In genomic region chr12:6323995-6324711, GRCh38 we compare ENCODE assay signal across 8 cellular contexts. TPM values are rescaled to one million over a fixed set of nuclear protein-coding genes. Genes with fewer than 3 reads are reported as not detected.
DNase-seq lines count a peak whose midpoint lies in the region; ATAC-seq, FAIRE-seq and TF ChIP-seq lines count a peak whose summit lies in the region.

No MANE protein-coding gene starts in this region.

- peak overlapping the region; percentile 40 for H2BK120ac ChIP-seq in trophoblast cell (ENCODE audit: insufficient read depth, low read length, poor library complexity)

- peak overlapping the region; percentile 62 for H2BK12ac ChIP-seq in trophoblast cell (ENCODE audit: low read length)

- H2AFZ ChIP-seq in trophoblast cell (ENCODE audit: insufficient read depth, low read length, poor library complexity) = peak overlapping the region; percentile 32

- no peaks in the 10 kb centered on the region for H4K20me1 ChIP-seq in DOHH2 (ENCODE audit: control insufficient read depth, insufficient read depth, low read depth, low read length)

- WGBS in trophoblast cell (ENCODE audit: extremely low coverage, insufficient coverage, insufficient read length) = no CpG with 5 or more reads among the region's 19 CpGs

- no peak for TF ChIP-seq CTCF in DOHH2 (IDR thresholded peaks at IDR 0.05; ENCODE audit: low read depth, low read length, poor library complexity, severe bottlenecking)
- TF ChIP-seq CTCF in D721Med (IDR thresholded peaks at IDR 0.05; ENCODE audit: insufficient read depth, missing control alignments) = no peak

- H2BK5ac ChIP-seq in trophoblast cell (ENCODE audit: low read depth, low read length, poor library complexity) = peak overlapping the region; percentile 54

- H3K4me2 ChIP-seq in DOHH2 (ENCODE audit: low read length) (peak overlapping the region; percentile 71), trophoblast cell (ENCODE audit: low read length) (peak overlapping the region; percentile 23)

- no peaks in the 10 kb centered on the region for H3F3A ChIP-seq in DOHH2 (ENCODE audit: control insufficient read depth, insufficient read depth)

- peaks cover 8% of the 10 kb centered on the region; the same call in 1 of the 2 replicates for H3K27me3 ChIP-seq in DOHH2 (ENCODE audit: control insufficient read depth, low read length)
- H3K27me3 ChIP-seq in SJCRH30 = no peaks in the 10 kb centered on the region; the same call in 1 of the 2 replicates
- H3K27me3 ChIP-seq in trophoblast cell (ENCODE audit: insufficient read depth, low read length) = no peaks in the 10 kb centered on the region

- H3K9me3 Mint-ChIP-seq in stimulated activated naive B cell treated with anti-CD40 and anti-IgM and Interleukin-4, amounts not matched to agents 10 μg/mL and 1 μg/mL and 100 μg/mL, for 72 hours = no peaks in the 10 kb centered on the region

- H3K36me3 ChIP-seq in DOHH2 (ENCODE audit: control insufficient read depth, low read length) (peaks cover 14% of the 10 kb centered on the region; the same call in 1 of the 2 replicates), SJCRH30 (no peaks in the 10 kb centered on the region; the same call in 1 of the 2 replicates), trophoblast cell (ENCODE audit: control insufficient read depth in 1 of 2, insufficient read depth in 2 of 2, low read length in 2 of 2) (peaks cover 17 to 24% of the 10 kb centered on the region in 2 experiments)

- no peak overlapping the region for H3K27ac Mint-ChIP-seq in stimulated activated naive B cell treated with anti-CD40 and anti-IgM and Interleukin-4, amounts not matched to agents 10 μg/mL and 1 μg/mL and 100 μg/mL, for 72 hours

- H3K4me1 ChIP-seq in DOHH2 (ENCODE audit: control insufficient read depth, low read length) = peaks cover 28% of the 10 kb centered on the region
- peaks cover 5% of the 10 kb centered on the region for H3K4me1 ChIP-seq in SJCRH30
- H3K4me1 ChIP-seq in trophoblast cell (ENCODE audit: control insufficient read depth in 1 of 2, insufficient read depth in 2 of 2, low read length in 2 of 2) = peaks cover 14 to 16% of the 10 kb centered on the region in 2 experiments

- no peak overlapping the region for H3K4ac ChIP-seq in trophoblast cell (ENCODE audit: low read depth, low read length)

- no peak for ATAC-seq in stimulated activated naive B cell treated with anti-CD40 and anti-IgM and Interleukin-4, amounts not matched to agents 10 μg/mL and 1 μg/mL and 100 μg/mL, for 72 hours (replicated peaks)

- peak overlapping the region; percentile 80 for H4K91ac ChIP-seq in trophoblast cell (ENCODE audit: low read depth, low read length)

- H2AK5ac ChIP-seq in trophoblast cell (ENCODE audit: low read length) = peak overlapping the region; percentile 49

- peak overlapping the region; percentile 69 for H3K14ac ChIP-seq in trophoblast cell (ENCODE audit: low read length)

- H3K79me2 ChIP-seq in DOHH2 (ENCODE audit: control insufficient read depth, low read length) = no peaks in the 10 kb centered on the region
- peaks cover 3% of the 10 kb centered on the region for H3K79me2 ChIP-seq in trophoblast cell (ENCODE audit: control insufficient read depth, insufficient read depth, low read length, poor library complexity)

- peak overlapping the region; percentile 3 for H3K9ac ChIP-seq in trophoblast cell (ENCODE audit: low read length)

- H3K23ac ChIP-seq in trophoblast cell (ENCODE audit: low read length) = no peak overlapping the region

- H4K12ac ChIP-seq in trophoblast cell (ENCODE audit: low read depth, low read length) = no peak overlapping the region

- peaks cover 0 to 1% of the 10 kb centered on the region in 2 donors for H3K36me3 Mint-ChIP-seq in stimulated activated naive B cell treated with anti-CD40 and anti-IgM and Interleukin-4, amounts not matched to agents 10 μg/mL and 1 μg/mL and 100 μg/mL, for 72 hours

- H3K27me3 Mint-ChIP-seq in stimulated activated naive B cell treated with anti-CD40 and anti-IgM and Interleukin-4, amounts not matched to agents 10 μg/mL and 1 μg/mL and 100 μg/mL, for 72 hours = peaks cover 74 to 81% of the 10 kb centered on the region in 2 donors

- FAIRE-seq in D721Med (lab: Jason Lieb, UNC) = no peak

- H3K9me3 ChIP-seq in DOHH2 (ENCODE audit: control insufficient read depth, insufficient read depth, low read length) = no peaks in the 10 kb centered on the region
- no peaks in the 10 kb centered on the region for H3K9me3 ChIP-seq in SJCRH30 (replicated peaks)
- H3K9me3 ChIP-seq in trophoblast cell (ENCODE audit: insufficient read depth, low read depth, low read length) = peaks cover 3% of the 10 kb centered on the region

- DNase-seq in SJCRH30 (no peak), epithelial cell of prostate (ENCODE audit: low read depth, low spot score) (no peak), trophoblast cell (no peak), D721Med (ENCODE audit: insufficient read length, low spot score) (no peak), germinal center (ENCODE audit: low spot score) (no peak), A172 (ENCODE audit: low spot score) (no peak)
- no peak for DNase-seq in stimulated activated naive B cell treated with anti-CD40 and anti-IgM and Interleukin-4, amounts not matched to agents 10 μg/mL and 1 μg/mL and 100 μg/mL, for 72 hours

- no peak overlapping the region for H3K4me3 Mint-ChIP-seq in stimulated activated naive B cell treated with anti-CD40 and anti-IgM and Interleukin-4, amounts not matched to agents 10 μg/mL and 1 μg/mL and 100 μg/mL, for 72 hours

- H3K27ac ChIP-seq in DOHH2 (ENCODE audit: low read depth, low read length) = no peak overlapping the region
- H3K27ac ChIP-seq in SJCRH30 = peak overlapping the region; percentile 30; the same call in 1 of the 2 replicates
- H3K27ac ChIP-seq in epithelial cell of prostate = peak overlapping the region; percentile 41
- H3K27ac ChIP-seq in trophoblast cell (ENCODE audit: low read depth, low read length) = peak overlapping the region; percentile 77

- no peak overlapping the region for H3K18ac ChIP-seq in trophoblast cell (ENCODE audit: low read length)

- peaks cover 20 to 31% of the 10 kb centered on the region in 2 donors for H3K4me1 Mint-ChIP-seq in stimulated activated naive B cell treated with anti-CD40 and anti-IgM and Interleukin-4, amounts not matched to agents 10 μg/mL and 1 μg/mL and 100 μg/mL, for 72 hours

- H4K8ac ChIP-seq in trophoblast cell (ENCODE audit: low read depth, low read length) = peak overlapping the region; percentile 75

- no peaks in the 10 kb centered on the region for H3K9me2 ChIP-seq in DOHH2 (replicated peaks; ENCODE audit: control insufficient read depth, low read length)

- peak overlapping the region; percentile 43 for H3K4me3 ChIP-seq in DOHH2 (ENCODE audit: low read length)
- H3K4me3 ChIP-seq in SJCRH30 = peak overlapping the region; percentile 28
- no peak overlapping the region for H3K4me3 ChIP-seq in trophoblast cell (ENCODE audit: low read depth, low read length)

- peaks cover 6% of the 10 kb centered on the region for H3K79me1 ChIP-seq in trophoblast cell (ENCODE audit: low read length)

RNA-seq across cellular contexts. Expression of gene PLEKHG6, which starts 13.7 kb away (rescaled TPM):
- total RNA-seq in SJCRH30 (2014; rRNA removed; shearing (Covaris generic)) = 0.06 TPM in 1 of 2 replicates, not detected in the other
- polyA plus RNA-seq in trophoblast cell (2013) = 17.4 and 20.1 TPM in 2 replicates
- not detected in 2 replicates for total RNA-seq in A172 (2014; rRNA removed; shearing (Covaris generic))

RNA-seq across cellular contexts. Expression of gene TNFRSF1A, which starts 17.7 kb away (rescaled TPM):
- total RNA-seq in SJCRH30 (2014; rRNA removed; shearing (Covaris generic)) = 34.3 and 40.2 TPM in 2 replicates
- 81.0 and 90.7 TPM in 2 replicates for polyA plus RNA-seq in trophoblast cell (2013)
- total RNA-seq in A172 (2014; rRNA removed; shearing (Covaris generic)) = 121 and 172 TPM in 2 replicates

RNA-seq across cellular contexts. Expression of gene SCNN1A, which starts 51.2 kb away (rescaled TPM):
- total RNA-seq in SJCRH30 (2014; rRNA removed; shearing (Covaris generic)) = not detected in 2 replicates
- 2.3 and 2.7 TPM in 2 replicates for polyA plus RNA-seq in trophoblast cell (2013)
- 0.07 and 2.9 TPM in 2 replicates for total RNA-seq in A172 (2014; rRNA removed; shearing (Covaris generic))

RNA-seq across cellular contexts. Expression of gene LTBR, which starts 59.8 kb away (rescaled TPM):
- total RNA-seq in SJCRH30 (2014; rRNA removed; shearing (Covaris generic)) = 14.7 and 16.5 TPM in 2 replicates
- polyA plus RNA-seq in trophoblast cell (2013) = 34.3 and 34.8 TPM in 2 replicates
- total RNA-seq in A172 (2014; rRNA removed; shearing (Covaris generic)) = not detected in 2 replicates
